Comparison of ENCODE assay signal across 23 cellular contexts in the genomic region with DNA sequence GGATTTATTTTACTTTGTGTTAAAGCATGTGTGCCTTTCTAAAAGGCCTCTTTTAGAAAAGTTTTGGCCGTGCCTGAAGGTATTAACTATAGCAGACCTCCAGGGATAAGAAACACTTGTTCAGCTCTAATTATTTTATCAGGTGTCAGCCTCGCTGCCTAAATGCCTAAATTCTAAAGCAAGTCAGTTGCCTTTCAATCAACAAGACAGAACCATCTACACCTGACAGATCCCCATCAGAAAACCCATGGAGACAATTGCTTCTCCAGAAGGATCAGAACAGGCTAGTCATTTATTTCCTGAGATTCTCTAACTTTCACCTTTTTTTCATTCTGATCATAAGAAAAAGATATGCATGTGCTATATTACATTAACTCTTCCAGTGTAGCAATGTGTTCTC.
"Had no signal": no experiment of that assay in that cellular context is flagged by ENCODE, and none has a peak within 500 bp of the region (broad histone marks: within the 10 kb centered on the region; RNA-seq: fewer than 3 reads in every experiment).

No MANE protein-coding gene starts in this region.

- H3K27ac Mint-ChIP-seq: dendritic cell treated with granulocyte-macrophage colony-stimulating factor and Interleukin-4, amounts not matched to agents 40 ng/mL and 50 ng/mL, for 4 days; effector memory CD8-positive, alpha-beta T cell had no signal

- H3K27me3 Mint-ChIP-seq: dendritic cell treated with granulocyte-macrophage colony-stimulating factor and Interleukin-4, amounts not matched to agents 40 ng/mL and 50 ng/mL, for 4 days; effector memory CD8-positive, alpha-beta T cell had no signal

- DNase-seq: colonic mucosa; cortex of kidney; dermis blood vessel endothelial cell; dorsolateral prefrontal cortex; effector CD4-positive, alpha-beta T cell; effector CD8-positive, alpha-beta T cell; effector memory CD4-positive, alpha-beta T cell; effector memory CD8-positive, alpha-beta T cell; erythroblast; esophagus squamous epithelium; foreskin fibroblast; foreskin keratinocyte; foreskin melanocyte; gastrocnemius medialis; glutamatergic neuron; head of caudate nucleus; heart left ventricle; heart right ventricle had no signal

- H3K36me3 ChIP-seq: colonic mucosa, esophagus muscularis mucosa, esophagus squamous epithelium, gastrocnemius medialis, gastroesophageal sphincter, heart left ventricle, heart right ventricle had no signal

- H3K9me3 ChIP-seq: colonic mucosa, esophagus muscularis mucosa, esophagus squamous epithelium, gastrocnemius medialis, gastroesophageal sphincter had no signal

- H3K4me1 ChIP-seq: colonic mucosa, esophagus muscularis mucosa, esophagus squamous epithelium, foreskin keratinocyte, gastrocnemius medialis, gastroesophageal sphincter, heart left ventricle, heart right ventricle had no signal

- ATAC-seq: effector memory CD8-positive, alpha-beta T cell; esophagus mucosa; foreskin keratinocyte; gastrocnemius medialis; gastroesophageal sphincter; heart left ventricle; heart right ventricle had no signal

- H3K9me3 Mint-ChIP-seq: effector memory CD8-positive, alpha-beta T cell had no signal

- H3K27ac ChIP-seq: colonic mucosa, dorsolateral prefrontal cortex, epithelial cell of prostate, esophagus muscularis mucosa, esophagus squamous epithelium, foreskin keratinocyte, gastrocnemius medialis, gastroesophageal sphincter, heart left ventricle, heart right ventricle had no signal

- H3K4me3 ChIP-seq: colonic mucosa, dorsolateral prefrontal cortex, esophagus muscularis mucosa, esophagus squamous epithelium, gastrocnemius medialis, gastroesophageal sphincter, heart left ventricle, heart right ventricle had no signal

- H3K4me3 Mint-ChIP-seq: dendritic cell treated with granulocyte-macrophage colony-stimulating factor and Interleukin-4, amounts not matched to agents 40 ng/mL and 50 ng/mL, for 4 days; effector memory CD8-positive, alpha-beta T cell had no signal

- H3K27me3 ChIP-seq: colonic mucosa, dorsolateral prefrontal cortex, esophagus muscularis mucosa, esophagus squamous epithelium, foreskin keratinocyte, gastrocnemius medialis, gastroesophageal sphincter, heart left ventricle, heart right ventricle had no signal
